ENCODE assay signal across 8 cellular contexts in genomic region chr17:49515196-49515770, GRCh38. TPM values are rescaled to one million over a fixed set of nuclear protein-coding genes. Genes with fewer than 3 reads are reported as not detected.
DNase-seq lines count a peak whose midpoint lies in the region; ATAC-seq and TF ChIP-seq lines count a peak whose summit lies in the region.

No MANE protein-coding gene starts in this region.

- no peak overlapping the region for H3K4me3 ChIP-seq in A673 (ENCODE audit: low read depth, low read length, poor library complexity, severe bottlenecking)

- intact Hi-C loops in A673 (cut with micrococcal nuclease; ENCODE audit: unreplicated experiment), result no loop called here

- BruUV-seq in A673 (replicated peaks; lab: Mats Ljungman, UMichigan), result no TSS peak

- CTCF ChIA-PET in A673 (lab: Charles Lee), result no interaction called here

- no peaks in the 10 kb centered on the region for H3K4me1 ChIP-seq in A673 (ENCODE audit: insufficient read depth, low read length, poor library complexity, severe bottlenecking)

- peaks cover 3% of the 10 kb centered on the region for H3K36me3 ChIP-seq in A673 (ENCODE audit: insufficient read depth, low read length, poor library complexity, severe bottlenecking)

- no peak for TF ChIP-seq CTCF in A673 (conservative IDR thresholded peaks at IDR 0.05; ENCODE audit: low read depth, low read length)

- no peaks in the 10 kb centered on the region for H3K9me3 ChIP-seq in A673 (ENCODE audit: low read depth, low read length, poor library complexity, severe bottlenecking)

- peak overlapping the region; percentile 31 for H3K27ac ChIP-seq in A673 (ENCODE audit: low read depth, low read length, poor library complexity, severe bottlenecking)

- peak; percentile 76 for ATAC-seq in GM18873 (IDR thresholded peaks at IDR 0.05; ENCODE audit: low FRiP score, unreplicated experiment)
- peak; percentile 64 for ATAC-seq in HG03103 (IDR thresholded peaks at IDR 0.05; ENCODE audit: low read depth, unreplicated experiment)

- no peaks in the 10 kb centered on the region for H3K27me3 ChIP-seq in A673 (replicated peaks; ENCODE audit: insufficient read depth, low read depth, low read length, poor library complexity)

- no peak for DNase-seq in A673 (ENCODE audit: low spot score)
- peak; percentile 97 for DNase-seq in epidermal melanocyte (ENCODE audit: insufficient read length, low spot score)
- peak; percentile 14 for DNase-seq in middle frontal gyrus (ENCODE audit: extremely low spot score, low spot score)
- peak; percentile 86 for DNase-seq in ureter (ENCODE audit: low spot score)
- no peak for DNase-seq in DMS153 (lab: John Stamatoyannopoulos, UW)

- POLR2A ChIA-PET in A673 (lab: Charles Lee; ENCODE audit: low non-redundant PET), result no interaction called here

TF ChIP-seq in PFSK-1, 5 proteins besides CTCF, POLR2A, EP300 and RAD21:
- TF ChIP-seq POLR2AphosphoS5 (IDR thresholded peaks at IDR 0.05; ENCODE audit: low read depth, low read length), result peak; percentile 57; the same call in 1 of the 2 replicates
- TF ChIP-seq REST (IDR thresholded peaks at IDR 0.05; ENCODE audit: insufficient read depth in 1 of 2, low read depth in 2 of 2, low read length in 2 of 2), result 0 out of 4 replicates have a peak, but pooled peaks of 1 of the 2 experiments have one; percentile 37
- 0 out of 2 replicates have a peak, but pooled peaks have one; percentile 14 for TF ChIP-seq TAF1 (IDR thresholded peaks at IDR 0.05; ENCODE audit: borderline replicate concordance, insufficient read depth, low read length)
- TF ChIP-seq SIN3A (IDR thresholded peaks at IDR 0.05; ENCODE audit: borderline replicate concordance, insufficient read depth, low read length), result 0 out of 2 replicates have a peak, but pooled peaks have one; percentile 49
- TF ChIP-seq FOXP2 (optimal IDR thresholded peaks at IDR 0.05; ENCODE audit: borderline replicate concordance, extremely low read depth, extremely low read length, insufficient read depth), result peak; percentile 47

RNA-seq across cellular contexts. Expression of gene NGFR, which starts 20.2 kb away (rescaled TPM):
- total RNA-seq in A673 (2021), result 39.6 and 60.6 TPM in 2 replicates
- polyA plus RNA-seq in PFSK-1 (2012; ENCODE audit: insufficient read length, low read depth), result 82.0 TPM
- total RNA-seq in ureter, result 10.0 TPM

Comparison
In these comparisons a context has a peak if more than half of its experiments do, and no peak if none do; other contexts are left out.
1. DNase-seq: peak in epidermal melanocyte (single experiment), middle frontal gyrus (single experiment) and ureter (single experiment); none in A673 (single experiment) and DMS153 (single experiment).